8 cellular contexts compared by ENCODE assay signal in the genomic region with DNA sequence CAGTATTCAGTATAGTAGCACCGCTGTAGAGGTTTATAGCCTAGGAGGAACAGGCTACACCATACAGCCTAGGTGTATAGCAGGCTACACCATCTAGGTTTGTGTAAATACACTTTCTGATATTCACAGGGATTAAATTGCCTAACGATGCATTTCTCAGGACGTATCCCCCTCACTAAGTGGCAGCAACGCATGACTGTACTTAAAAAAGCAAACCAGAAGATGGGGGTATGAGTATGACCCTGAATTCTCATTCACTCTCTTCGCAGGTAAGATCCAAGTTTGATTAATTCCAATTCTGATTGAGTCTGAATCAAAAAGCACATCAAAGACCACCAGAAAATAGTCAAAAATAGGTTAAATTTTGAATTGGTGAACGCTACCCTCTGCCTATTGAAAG. TPM values are rescaled to one million over a fixed set of nuclear protein-coding genes. Genes with fewer than 3 reads are reported as not detected.
DNase-seq lines count a peak whose midpoint lies in the region; ATAC-seq and TF ChIP-seq lines count a peak whose summit lies in the region.

No MANE protein-coding gene starts in this region.

- no peaks in the 10 kb centered on the region for H3K9me3 ChIP-seq in left lung
- H3K9me3 ChIP-seq in upper lobe of left lung = no peaks in the 10 kb centered on the region

- H3K4me3 Mint-ChIP-seq in activated naive CD4-positive, alpha-beta T cell treated with anti-CD3 and anti-CD28 coated beads for 36 hours = peak overlapping the region; percentile 93

- H3K27ac Mint-ChIP-seq in activated naive CD4-positive, alpha-beta T cell treated with anti-CD3 and anti-CD28 coated beads for 36 hours = peak overlapping the region; percentile 91
- peak overlapping the region; percentile 95 to 97 for H3K27ac Mint-ChIP-seq in activated naive CD4-positive, alpha-beta T cell treated with anti-CD3 and anti-CD28 coated beads, Interleukin-2, amount 50 U/mL, for 72 hours

- CTCF ChIA-PET in activated naive CD4-positive, alpha-beta T cell treated with anti-CD3 and anti-CD28 coated beads for 36 hours (lab: Charles Lee) = no interaction called here

- peaks cover 1% of the 10 kb centered on the region for H3K27me3 Mint-ChIP-seq in activated naive CD4-positive, alpha-beta T cell treated with anti-CD3 and anti-CD28 coated beads for 36 hours (ENCODE audit: low read depth)

- H3K4me3 ChIP-seq in left lung (peak overlapping the region; percentile 71 to 83), upper lobe of left lung (peak overlapping the region; percentile 54 to 94 (median 78))

- H3K9me3 Mint-ChIP-seq in activated naive CD4-positive, alpha-beta T cell treated with anti-CD3 and anti-CD28 coated beads for 36 hours = no peaks in the 10 kb centered on the region
- H3K9me3 Mint-ChIP-seq in activated naive CD4-positive, alpha-beta T cell treated with anti-CD3 and anti-CD28 coated beads, Interleukin-2, amount 50 U/mL, for 72 hours = no peaks in the 10 kb centered on the region

- no peak for TF ChIP-seq EP300 in upper lobe of left lung (IDR thresholded peaks at IDR 0.05)

- peaks cover 6 to 19% of the 10 kb centered on the region in 2 donors for H3K4me1 ChIP-seq in left lung
- H3K4me1 ChIP-seq in upper lobe of left lung = peaks cover 14 to 18% (median 16%) of the 10 kb centered on the region in 4 donors

- no peak for DNase-seq in activated naive CD4-positive, alpha-beta T cell treated with anti-CD3 and anti-CD28 coated beads for 36 hours
- DNase-seq in activated naive CD4-positive, alpha-beta T cell (lab: John Stamatoyannopoulos, UW) = no peak
- DNase-seq in activated naive CD4-positive, alpha-beta T cell treated with anti-CD3 and anti-CD28 coated beads, Interleukin-2, amount 50 U/mL, for 72 hours (ENCODE audit: low spot score in 2 of 2) = no peak
- DNase-seq in left lung (no peak), upper lobe of left lung (no peak)

- intact Hi-C loops in activated naive CD4-positive, alpha-beta T cell treated with anti-CD3 and anti-CD28 coated beads for 36 hours (cut with micrococcal nuclease) = loop anchor here (1.0 to 10.0 kb wide), 4 partner anchors 865 to 1325 kb away; a partner anchor contains a TSS
- intact Hi-C loops in left lung (cut with DNase I) = no loop called here

- no peak for TF ChIP-seq CTCF in left lung (IDR thresholded peaks at IDR 0.05)
- TF ChIP-seq CTCF in upper lobe of left lung (IDR thresholded peaks at IDR 0.05) = no peak

- H3K27ac ChIP-seq in left lung (no peak overlapping the region), upper lobe of left lung (peak overlapping the region in 1 of 4 donors; percentile 84)

- 33 to 40% methylated on average over 6 of the region's 6 CpGs for WGBS in upper lobe of left lung, 2 donors

- H3K27me3 ChIP-seq in left lung (no peaks in the 10 kb centered on the region), upper lobe of left lung (no peaks in the 10 kb centered on the region)

- H3K4me1 Mint-ChIP-seq in activated naive CD4-positive, alpha-beta T cell treated with anti-CD3 and anti-CD28 coated beads for 36 hours (ENCODE audit: low read depth) = peaks cover 28% of the 10 kb centered on the region

- no peak for ATAC-seq in activated naive CD4-positive, alpha-beta T cell treated with anti-CD3 and anti-CD28 coated beads, Interleukin-2, amount 50 U/mL, for 72 hours
- ATAC-seq in left lung (no peak), upper lobe of left lung (ENCODE audit: low FRiP score in 2 of 2) (no peak), GM21786 (IDR thresholded peaks at IDR 0.05; ENCODE audit: unreplicated experiment) (no peak), GM21367 (IDR thresholded peaks at IDR 0.05; ENCODE audit: unreplicated experiment) (no peak), GM18858 (IDR thresholded peaks at IDR 0.05; ENCODE audit: unreplicated experiment) (no peak)

- H3K36me3 Mint-ChIP-seq in activated naive CD4-positive, alpha-beta T cell treated with anti-CD3 and anti-CD28 coated beads for 36 hours (ENCODE audit: low read depth) = peaks cover 19% of the 10 kb centered on the region
- peaks cover 29 to 42% of the 10 kb centered on the region in 2 donors for H3K36me3 Mint-ChIP-seq in activated naive CD4-positive, alpha-beta T cell treated with anti-CD3 and anti-CD28 coated beads, Interleukin-2, amount 50 U/mL, for 72 hours

- no peak for TF ChIP-seq POLR2A in upper lobe of left lung (IDR thresholded peaks at IDR 0.05)

- peaks cover 0 to 20% of the 10 kb centered on the region in 2 donors for H3K36me3 ChIP-seq in left lung
- peaks cover 0 to 22% (median 13%) of the 10 kb centered on the region in 4 donors for H3K36me3 ChIP-seq in upper lobe of left lung

RNA-seq across cellular contexts. Expression of a gene that starts 1.0 kb away (rescaled TPM):
- 10 to 100 TPM; 19.9 to 21.2 TPM for total RNA-seq in activated naive CD4-positive, alpha-beta T cell treated with anti-CD3 and anti-CD28 coated beads for 36 hours
- total RNA-seq in activated naive CD4-positive, alpha-beta T cell treated with anti-CD3 and anti-CD28 coated beads, Interleukin-2, amount 50 U/mL, for 72 hours = 10 to 100 TPM; 19.6 to 23.2 TPM
- total RNA-seq in left lung = 10 to 100 TPM; 14.4 to 19.2 TPM
- total RNA-seq in upper lobe of left lung = 10 to 100 TPM in 5 of 6 donors, 1 to 10 TPM in 1; 4.9 to 22.0 (median 13.8) TPM
